ENCODE assay signal across 2 cellular contexts in the genomic region with DNA sequence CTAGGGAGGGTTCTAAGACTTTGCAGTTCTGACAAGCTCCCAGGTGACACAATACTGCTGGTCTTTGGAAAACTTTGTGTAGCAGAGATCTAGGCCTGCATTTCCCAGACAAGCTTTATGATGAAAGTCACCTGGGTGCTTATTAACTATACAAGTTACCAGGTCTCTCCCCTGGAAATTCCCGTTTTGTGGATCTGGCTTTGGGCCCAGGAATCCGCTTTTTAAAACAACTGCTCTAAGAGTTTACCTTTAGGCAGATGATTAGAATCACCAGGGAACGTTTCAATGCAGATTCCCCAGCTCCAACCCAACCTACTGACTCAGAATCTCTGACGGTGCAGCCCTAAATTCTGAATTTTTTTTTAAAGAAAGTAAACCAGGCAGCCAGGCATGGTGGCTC.
TF ChIP-seq lines count a peak whose summit lies in the region.

No MANE protein-coding gene starts in this region.

TF ChIP-seq in SK-N-SH, 30 proteins besides CTCF, POLR2A, EP300 and RAD21 (continued from another document):
- TF ChIP-seq, protein P1, sequence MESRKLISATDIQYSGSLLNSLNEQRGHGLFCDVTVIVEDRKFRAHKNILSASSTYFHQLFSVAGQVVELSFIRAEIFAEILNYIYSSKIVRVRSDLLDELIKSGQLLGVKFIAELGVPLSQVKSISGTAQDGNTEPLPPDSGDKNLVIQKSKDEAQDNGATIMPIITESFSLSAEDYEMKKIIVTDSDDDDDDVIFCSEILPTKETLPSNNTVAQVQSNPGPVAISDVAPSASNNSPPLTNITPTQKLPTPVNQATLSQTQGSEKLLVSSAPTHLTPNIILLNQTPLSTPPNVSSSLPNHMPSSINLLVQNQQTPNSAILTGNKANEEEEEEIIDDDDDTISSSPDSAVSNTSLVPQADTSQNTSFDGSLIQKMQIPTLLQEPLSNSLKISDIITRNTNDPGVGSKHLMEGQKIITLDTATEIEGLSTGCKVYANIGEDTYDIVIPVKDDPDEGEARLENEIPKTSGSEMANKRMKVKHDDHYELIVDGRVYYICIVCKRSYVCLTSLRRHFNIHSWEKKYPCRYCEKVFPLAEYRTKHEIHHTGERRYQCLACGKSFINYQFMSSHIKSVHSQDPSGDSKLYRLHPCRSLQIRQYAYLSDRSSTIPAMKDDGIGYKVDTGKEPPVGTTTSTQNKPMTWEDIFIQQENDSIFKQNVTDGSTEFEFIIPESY (IDR thresholded peaks at IDR 0.05; ENCODE audit: borderline replicate concordance, low read depth): no peak

TF ChIP-seq in SK-N-SH treated with all-trans-retinoic acid at 6 μM for 48 hours, 23 proteins besides CTCF, POLR2A, EP300 and RAD21 (continued from another document):
- TF ChIP-seq, protein P2, sequence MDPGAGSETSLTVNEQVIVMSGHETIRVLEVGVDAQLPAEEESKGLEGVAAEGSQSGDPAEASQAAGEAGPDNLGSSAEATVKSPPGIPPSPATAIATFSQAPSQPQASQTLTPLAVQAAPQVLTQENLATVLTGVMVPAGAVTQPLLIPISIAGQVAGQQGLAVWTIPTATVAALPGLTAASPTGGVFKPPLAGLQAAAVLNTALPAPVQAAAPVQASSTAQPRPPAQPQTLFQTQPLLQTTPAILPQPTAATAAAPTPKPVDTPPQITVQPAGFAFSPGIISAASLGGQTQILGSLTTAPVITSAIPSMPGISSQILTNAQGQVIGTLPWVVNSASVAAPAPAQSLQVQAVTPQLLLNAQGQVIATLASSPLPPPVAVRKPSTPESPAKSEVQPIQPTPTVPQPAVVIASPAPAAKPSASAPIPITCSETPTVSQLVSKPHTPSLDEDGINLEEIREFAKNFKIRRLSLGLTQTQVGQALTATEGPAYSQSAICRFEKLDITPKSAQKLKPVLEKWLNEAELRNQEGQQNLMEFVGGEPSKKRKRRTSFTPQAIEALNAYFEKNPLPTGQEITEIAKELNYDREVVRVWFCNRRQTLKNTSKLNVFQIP (CRISPR knock-in tag; IDR thresholded peaks at IDR 0.05; ENCODE audit: borderline replicate concordance, low read depth): no peak
- TF ChIP-seq SNAI2 (CRISPR knock-in tag; IDR thresholded peaks at IDR 0.05): no peak
- no peak for TF ChIP-seq TOX (CRISPR knock-in tag; IDR thresholded peaks at IDR 0.05; ENCODE audit: borderline replicate concordance)
- TF ChIP-seq ZFP30 (CRISPR knock-in tag; IDR thresholded peaks at IDR 0.05): no peak
- TF ChIP-seq, protein P3, sequence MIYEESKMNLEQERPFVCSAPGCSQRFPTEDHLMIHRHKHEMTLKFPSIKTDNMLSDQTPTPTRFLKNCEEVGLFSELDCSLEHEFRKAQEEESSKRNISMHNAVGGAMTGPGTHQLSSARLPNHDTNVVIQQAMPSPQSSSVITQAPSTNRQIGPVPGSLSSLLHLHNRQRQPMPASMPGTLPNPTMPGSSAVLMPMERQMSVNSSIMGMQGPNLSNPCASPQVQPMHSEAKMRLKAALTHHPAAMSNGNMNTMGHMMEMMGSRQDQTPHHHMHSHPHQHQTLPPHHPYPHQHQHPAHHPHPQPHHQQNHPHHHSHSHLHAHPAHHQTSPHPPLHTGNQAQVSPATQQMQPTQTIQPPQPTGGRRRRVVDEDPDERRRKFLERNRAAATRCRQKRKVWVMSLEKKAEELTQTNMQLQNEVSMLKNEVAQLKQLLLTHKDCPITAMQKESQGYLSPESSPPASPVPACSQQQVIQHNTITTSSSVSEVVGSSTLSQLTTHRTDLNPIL (CRISPR knock-in tag; IDR thresholded peaks at IDR 0.05; ENCODE audit: low read depth): no peak
- no peak for TF ChIP-seq RARB (CRISPR knock-in tag; IDR thresholded peaks at IDR 0.05)
- no peak for TF ChIP-seq ZNF8 (CRISPR knock-in tag; IDR thresholded peaks at IDR 0.05)
- TF ChIP-seq, protein P4, sequence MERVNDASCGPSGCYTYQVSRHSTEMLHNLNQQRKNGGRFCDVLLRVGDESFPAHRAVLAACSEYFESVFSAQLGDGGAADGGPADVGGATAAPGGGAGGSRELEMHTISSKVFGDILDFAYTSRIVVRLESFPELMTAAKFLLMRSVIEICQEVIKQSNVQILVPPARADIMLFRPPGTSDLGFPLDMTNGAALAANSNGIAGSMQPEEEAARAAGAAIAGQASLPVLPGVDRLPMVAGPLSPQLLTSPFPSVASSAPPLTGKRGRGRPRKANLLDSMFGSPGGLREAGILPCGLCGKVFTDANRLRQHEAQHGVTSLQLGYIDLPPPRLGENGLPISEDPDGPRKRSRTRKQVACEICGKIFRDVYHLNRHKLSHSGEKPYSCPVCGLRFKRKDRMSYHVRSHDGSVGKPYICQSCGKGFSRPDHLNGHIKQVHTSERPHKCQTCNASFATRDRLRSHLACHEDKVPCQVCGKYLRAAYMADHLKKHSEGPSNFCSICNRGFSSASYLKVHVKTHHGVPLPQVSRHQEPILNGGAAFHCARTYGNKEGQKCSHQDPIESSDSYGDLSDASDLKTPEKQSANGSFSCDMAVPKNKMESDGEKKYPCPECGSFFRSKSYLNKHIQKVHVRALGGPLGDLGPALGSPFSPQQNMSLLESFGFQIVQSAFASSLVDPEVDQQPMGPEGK (CRISPR knock-in tag; IDR thresholded peaks at IDR 0.05; ENCODE audit: borderline replicate concordance): no peak
- TF ChIP-seq ZNF565 (CRISPR knock-in tag; conservative IDR thresholded peaks at IDR 0.05; ENCODE audit: low read depth): no peak
- TF ChIP-seq, protein P5, sequence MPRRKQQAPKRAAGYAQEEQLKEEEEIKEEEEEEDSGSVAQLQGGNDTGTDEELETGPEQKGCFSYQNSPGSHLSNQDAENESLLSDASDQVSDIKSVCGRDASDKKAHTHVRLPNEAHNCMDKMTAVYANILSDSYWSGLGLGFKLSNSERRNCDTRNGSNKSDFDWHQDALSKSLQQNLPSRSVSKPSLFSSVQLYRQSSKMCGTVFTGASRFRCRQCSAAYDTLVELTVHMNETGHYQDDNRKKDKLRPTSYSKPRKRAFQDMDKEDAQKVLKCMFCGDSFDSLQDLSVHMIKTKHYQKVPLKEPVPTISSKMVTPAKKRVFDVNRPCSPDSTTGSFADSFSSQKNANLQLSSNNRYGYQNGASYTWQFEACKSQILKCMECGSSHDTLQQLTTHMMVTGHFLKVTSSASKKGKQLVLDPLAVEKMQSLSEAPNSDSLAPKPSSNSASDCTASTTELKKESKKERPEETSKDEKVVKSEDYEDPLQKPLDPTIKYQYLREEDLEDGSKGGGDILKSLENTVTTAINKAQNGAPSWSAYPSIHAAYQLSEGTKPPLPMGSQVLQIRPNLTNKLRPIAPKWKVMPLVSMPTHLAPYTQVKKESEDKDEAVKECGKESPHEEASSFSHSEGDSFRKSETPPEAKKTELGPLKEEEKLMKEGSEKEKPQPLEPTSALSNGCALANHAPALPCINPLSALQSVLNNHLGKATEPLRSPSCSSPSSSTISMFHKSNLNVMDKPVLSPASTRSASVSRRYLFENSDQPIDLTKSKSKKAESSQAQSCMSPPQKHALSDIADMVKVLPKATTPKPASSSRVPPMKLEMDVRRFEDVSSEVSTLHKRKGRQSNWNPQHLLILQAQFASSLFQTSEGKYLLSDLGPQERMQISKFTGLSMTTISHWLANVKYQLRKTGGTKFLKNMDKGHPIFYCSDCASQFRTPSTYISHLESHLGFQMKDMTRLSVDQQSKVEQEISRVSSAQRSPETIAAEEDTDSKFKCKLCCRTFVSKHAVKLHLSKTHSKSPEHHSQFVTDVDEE (CRISPR knock-in tag; IDR thresholded peaks at IDR 0.05): no peak
- no peak for TF ChIP-seq ESRRG (CRISPR knock-in tag; IDR thresholded peaks at IDR 0.05)
- no peak for TF ChIP-seq PPARA (CRISPR knock-in tag; IDR thresholded peaks at IDR 0.05; ENCODE audit: borderline replicate concordance)
- no peak for TF ChIP-seq ZC3H10 (CRISPR knock-in tag; IDR thresholded peaks at IDR 0.05)
- no peak for TF ChIP-seq TCF4 (CRISPR knock-in tag; IDR thresholded peaks at IDR 0.05; ENCODE audit: borderline replicate concordance)
- TF ChIP-seq CSDC2 (CRISPR knock-in tag; IDR thresholded peaks at IDR 0.05): no peak
- no peak for TF ChIP-seq ZNF70 (CRISPR knock-in tag; IDR thresholded peaks at IDR 0.05)
- TF ChIP-seq, protein P6, sequence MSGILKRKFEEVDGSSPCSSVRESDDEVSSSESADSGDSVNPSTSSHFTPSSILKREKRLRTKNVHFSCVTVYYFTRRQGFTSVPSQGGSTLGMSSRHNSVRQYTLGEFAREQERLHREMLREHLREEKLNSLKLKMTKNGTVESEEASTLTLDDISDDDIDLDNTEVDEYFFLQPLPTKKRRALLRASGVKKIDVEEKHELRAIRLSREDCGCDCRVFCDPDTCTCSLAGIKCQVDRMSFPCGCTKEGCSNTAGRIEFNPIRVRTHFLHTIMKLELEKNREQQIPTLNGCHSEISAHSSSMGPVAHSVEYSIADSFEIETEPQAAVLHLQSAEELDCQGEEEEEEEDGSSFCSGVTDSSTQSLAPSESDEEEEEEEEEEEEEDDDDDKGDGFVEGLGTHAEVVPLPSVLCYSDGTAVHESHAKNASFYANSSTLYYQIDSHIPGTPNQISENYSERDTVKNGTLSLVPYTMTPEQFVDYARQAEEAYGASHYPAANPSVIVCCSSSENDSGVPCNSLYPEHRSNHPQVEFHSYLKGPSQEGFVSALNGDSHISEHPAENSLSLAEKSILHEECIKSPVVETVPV (CRISPR knock-in tag; IDR thresholded peaks at IDR 0.05): no peak
